ENCODE assay signal across 20 cellular contexts in genomic region chr2:4780679-4781078, GRCh38.
"Had no signal": no experiment of that assay in that cellular context is flagged by ENCODE, and none has a peak within 500 bp of the region (broad histone marks: within the 10 kb centered on the region; RNA-seq: fewer than 3 reads in every experiment).

No MANE protein-coding gene starts in this region.

- H3K36me3 ChIP-seq: neutrophil, right lobe of liver, suprapubic skin, thyroid gland had no signal

- H2AFZ ChIP-seq: hepatocyte had no signal

- H3K4me2 ChIP-seq: hepatocyte had no signal

- H3K27me3 ChIP-seq: hepatocyte, neutrophil, right lobe of liver, suprapubic skin, thyroid gland had no signal

- H3K79me2 ChIP-seq: hepatocyte had no signal

- DNase-seq: effector memory CD8-positive, alpha-beta T cell; foreskin melanocyte; head of caudate nucleus; kidney; left colon; left ventricle myocardium superior; naive thymus-derived CD4-positive, alpha-beta T cell; nephron progenitor cell; psoas muscle; retina; right lobe of liver; stimulated activated CD4-positive, alpha-beta T cell treated with anti-CD3 and anti-CD28 coated beads, Interleukin-4, amount 100 ng/mL, for 1 hour; stimulated activated CD8-positive, alpha-beta memory T cell treated with anti-CD3 and anti-CD28 coated beads, Interleukin-4, amount 100 ng/mL, for 48 hours; stimulated activated naive CD8-positive, alpha-beta T cell treated with anti-CD3 and anti-CD28 coated beads, Interleukin-15, Interleukin-2, amounts not matched to agents 100 U/mL and 50 U/mL, for 24 hours; thyroid gland had no signal

- H3K4me1 ChIP-seq: psoas muscle, right lobe of liver, suprapubic skin had no signal

- H3K9me3 ChIP-seq: neutrophil, right lobe of liver, thyroid gland had no signal

- ATAC-seq: effector memory CD8-positive, alpha-beta T cell; left colon; left ventricle myocardium superior; naive thymus-derived CD4-positive, alpha-beta T cell; psoas muscle; right lobe of liver; stimulated activated effector memory CD8-positive, alpha-beta T cell treated with anti-CD3 and anti-CD28 coated beads, Interleukin-12 subunit alpha, Interleukin-12 subunit beta, amount 100 ng/mL, for 72 hours; stimulated activated naive CD8-positive, alpha-beta T cell treated with anti-CD3 and anti-CD28 coated beads, Interleukin-15, Interleukin-2, amounts not matched to agents 100 U/mL and 50 U/mL, for 24 hours had no signal

- H3K27ac ChIP-seq: hepatocyte, neutrophil, psoas muscle, right lobe of liver, suprapubic skin, thyroid gland had no signal

- H3K4me3 ChIP-seq: hepatocyte, lung, psoas muscle, right lobe of liver, suprapubic skin, thyroid gland had no signal
